In the genomic region with DNA sequence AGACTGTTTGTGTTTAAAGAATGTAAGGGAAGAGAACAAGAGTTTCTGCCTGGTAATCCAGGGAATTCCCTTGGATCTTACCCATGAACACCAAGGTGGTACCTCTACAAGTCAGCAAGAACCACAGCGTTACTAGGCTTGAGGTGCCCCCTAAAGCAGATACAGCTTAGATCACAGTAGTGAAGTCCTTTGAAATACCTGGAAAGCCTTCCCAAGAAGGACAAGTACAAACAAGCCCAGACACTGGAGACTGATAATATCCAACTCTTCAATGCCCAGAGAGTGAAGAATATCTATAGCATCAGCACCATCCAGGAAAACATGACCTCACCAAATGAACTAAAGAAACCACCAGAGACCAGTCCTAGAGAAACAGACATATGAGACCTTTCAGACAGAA, we compare ENCODE assay signal across 23 cellular contexts.
"Had no signal": no experiment of that assay in that cellular context is flagged by ENCODE, and none has a peak within 500 bp of the region (broad histone marks: within the 10 kb centered on the region; RNA-seq: fewer than 3 reads in every experiment).

No MANE protein-coding gene starts in this region.

- H3K27ac Mint-ChIP-seq: activated CD4-positive, alpha-beta memory T cell treated with anti-CD3 and anti-CD28 coated beads for 36 hours; activated T-helper 17 cell treated with anti-CD3 and anti-CD28 coated beads, Interleukin-2, amount 50 U/mL, for 72 hours; natural killer cell treated with Interleukin-12 subunit alpha and Interleukin-12 subunit beta and Interleukin-15 and Interleukin-18, amount 100 ng/mL, for 72 hours; T-helper 2 cell treated with Interferon-gamma antibody and Interleukin-4, amounts not matched to agents 5 μg/mL and 100 μg/mL, for 36 hours had no signal

- H3K27ac ChIP-seq: heart right ventricle, left lung, lower lobe of right lung, suprapubic skin, tibial nerve had no signal

- DNase-seq: activated CD4-positive, alpha-beta memory T cell treated with anti-CD3 and anti-CD28 coated beads for 36 hours; activated CD4-positive, alpha-beta T cell treated with anti-CD3 and anti-CD28 coated beads for 4 hours; activated gamma-delta T cell treated with Interleukin-2 at 50 U/mL for 16 hours; activated naive CD4-positive, alpha-beta T cell treated with anti-CD3 and anti-CD28 coated beads, Interleukin-2, amount 50 U/mL, for 16 hours; activated T-cell treated with anti-CD3 and anti-CD28 coated beads, Interleukin-2, amount 50 U/mL, for 4 hours; amniotic stem cell; dermis blood vessel endothelial cell; effector CD4-positive, alpha-beta T cell; foreskin fibroblast; heart right ventricle; left lung; lower lobe of right lung; mucosa of descending colon; right cardiac atrium; stimulated activated CD4-positive, alpha-beta T cell treated with anti-CD3 and anti-CD28 coated beads, Interleukin-15, amount 100 ng/mL, for 24 hours; stimulated activated CD4-positive, alpha-beta T cell treated with anti-CD3 and anti-CD28 coated beads, Interleukin-2, amount 100 ng/mL, for 24 hours; stimulated activated naive CD4-positive, alpha-beta T cell; T-helper 1 cell had no signal

- H3K36me3 ChIP-seq: heart right ventricle, left lung, lower lobe of right lung, suprapubic skin had no signal

- H3K4me3 Mint-ChIP-seq: activated CD4-positive, alpha-beta memory T cell treated with anti-CD3 and anti-CD28 coated beads for 36 hours; activated T-cell treated with anti-CD3 and anti-CD28 coated beads, Interleukin-2, amount 50 U/mL, for 4 hours; activated T-helper 17 cell treated with anti-CD3 and anti-CD28 coated beads, Interleukin-2, amount 50 U/mL, for 72 hours; natural killer cell treated with Interleukin-12 subunit alpha and Interleukin-12 subunit beta and Interleukin-15 and Interleukin-18, amount 100 ng/mL, for 72 hours; T-helper 2 cell treated with Interferon-gamma antibody and Interleukin-4, amounts not matched to agents 5 μg/mL and 100 μg/mL, for 36 hours had no signal

- H3K9me3 ChIP-seq: heart right ventricle, left lung, lower lobe of right lung, mucosa of descending colon, suprapubic skin, tibial nerve had no signal

- H3K27me3 ChIP-seq: heart right ventricle, left lung, suprapubic skin, tibial nerve had no signal

- H3K27me3 Mint-ChIP-seq: activated CD4-positive, alpha-beta memory T cell treated with anti-CD3 and anti-CD28 coated beads for 36 hours; activated T-helper 17 cell treated with anti-CD3 and anti-CD28 coated beads, Interleukin-2, amount 50 U/mL, for 72 hours; natural killer cell treated with Interleukin-12 subunit alpha and Interleukin-12 subunit beta and Interleukin-15 and Interleukin-18, amount 100 ng/mL, for 72 hours had no signal

- H3K9me3 Mint-ChIP-seq: activated CD4-positive, alpha-beta memory T cell treated with anti-CD3 and anti-CD28 coated beads for 36 hours; activated T-cell treated with anti-CD3 and anti-CD28 coated beads, Interleukin-2, amount 50 U/mL, for 4 hours; activated T-helper 17 cell treated with anti-CD3 and anti-CD28 coated beads, Interleukin-2, amount 50 U/mL, for 72 hours; natural killer cell treated with Interleukin-12 subunit alpha and Interleukin-12 subunit beta and Interleukin-15 and Interleukin-18, amount 100 ng/mL, for 72 hours; T-helper 2 cell treated with Interferon-gamma antibody and Interleukin-4, amounts not matched to agents 5 μg/mL and 100 μg/mL, for 36 hours had no signal

- ATAC-seq: activated T-cell treated with anti-CD3 and anti-CD28 coated beads, Interleukin-2, amount 50 U/mL, for 4 hours; activated T-helper 17 cell treated with anti-CD3 and anti-CD28 coated beads, Interleukin-2, amount 50 U/mL, for 72 hours; heart right ventricle; left lung; lower lobe of right lung; mucosa of descending colon; natural killer cell treated with Interleukin-12 subunit alpha and Interleukin-12 subunit beta and Interleukin-15 and Interleukin-18, amount 100 ng/mL, for 72 hours; right cardiac atrium had no signal

- H3K4me3 ChIP-seq: heart right ventricle, left lung, lower lobe of right lung, mucosa of descending colon, suprapubic skin, tibial nerve had no signal
